Comparison of ENCODE assay signal across 1 cellular context in the genomic region with DNA sequence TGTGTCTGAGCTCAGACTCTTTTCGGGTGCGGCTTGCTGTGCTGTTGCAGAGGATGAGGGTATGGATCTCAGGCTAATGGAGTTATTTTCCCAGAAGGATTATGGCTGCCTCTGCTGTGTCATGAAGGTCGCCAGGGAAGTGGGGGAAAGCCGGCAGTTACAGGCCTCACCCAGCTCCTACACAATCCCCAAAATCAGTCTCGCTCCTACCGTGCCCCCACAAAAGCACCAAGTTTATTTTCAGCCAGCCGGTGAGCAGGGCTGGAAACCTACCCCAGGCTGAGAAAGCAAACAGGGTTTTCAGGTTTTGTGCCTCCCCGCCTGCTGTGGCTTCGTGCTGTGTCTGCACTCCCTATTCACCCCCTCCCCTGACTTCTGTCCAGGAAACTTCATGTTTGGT.
TF ChIP-seq lines count a peak whose summit lies in the region.

No MANE protein-coding gene starts in this region.

TF ChIP-seq in GM23338, 12 proteins besides CTCF, POLR2A, EP300 and RAD21:
- TF ChIP-seq, protein P1, sequence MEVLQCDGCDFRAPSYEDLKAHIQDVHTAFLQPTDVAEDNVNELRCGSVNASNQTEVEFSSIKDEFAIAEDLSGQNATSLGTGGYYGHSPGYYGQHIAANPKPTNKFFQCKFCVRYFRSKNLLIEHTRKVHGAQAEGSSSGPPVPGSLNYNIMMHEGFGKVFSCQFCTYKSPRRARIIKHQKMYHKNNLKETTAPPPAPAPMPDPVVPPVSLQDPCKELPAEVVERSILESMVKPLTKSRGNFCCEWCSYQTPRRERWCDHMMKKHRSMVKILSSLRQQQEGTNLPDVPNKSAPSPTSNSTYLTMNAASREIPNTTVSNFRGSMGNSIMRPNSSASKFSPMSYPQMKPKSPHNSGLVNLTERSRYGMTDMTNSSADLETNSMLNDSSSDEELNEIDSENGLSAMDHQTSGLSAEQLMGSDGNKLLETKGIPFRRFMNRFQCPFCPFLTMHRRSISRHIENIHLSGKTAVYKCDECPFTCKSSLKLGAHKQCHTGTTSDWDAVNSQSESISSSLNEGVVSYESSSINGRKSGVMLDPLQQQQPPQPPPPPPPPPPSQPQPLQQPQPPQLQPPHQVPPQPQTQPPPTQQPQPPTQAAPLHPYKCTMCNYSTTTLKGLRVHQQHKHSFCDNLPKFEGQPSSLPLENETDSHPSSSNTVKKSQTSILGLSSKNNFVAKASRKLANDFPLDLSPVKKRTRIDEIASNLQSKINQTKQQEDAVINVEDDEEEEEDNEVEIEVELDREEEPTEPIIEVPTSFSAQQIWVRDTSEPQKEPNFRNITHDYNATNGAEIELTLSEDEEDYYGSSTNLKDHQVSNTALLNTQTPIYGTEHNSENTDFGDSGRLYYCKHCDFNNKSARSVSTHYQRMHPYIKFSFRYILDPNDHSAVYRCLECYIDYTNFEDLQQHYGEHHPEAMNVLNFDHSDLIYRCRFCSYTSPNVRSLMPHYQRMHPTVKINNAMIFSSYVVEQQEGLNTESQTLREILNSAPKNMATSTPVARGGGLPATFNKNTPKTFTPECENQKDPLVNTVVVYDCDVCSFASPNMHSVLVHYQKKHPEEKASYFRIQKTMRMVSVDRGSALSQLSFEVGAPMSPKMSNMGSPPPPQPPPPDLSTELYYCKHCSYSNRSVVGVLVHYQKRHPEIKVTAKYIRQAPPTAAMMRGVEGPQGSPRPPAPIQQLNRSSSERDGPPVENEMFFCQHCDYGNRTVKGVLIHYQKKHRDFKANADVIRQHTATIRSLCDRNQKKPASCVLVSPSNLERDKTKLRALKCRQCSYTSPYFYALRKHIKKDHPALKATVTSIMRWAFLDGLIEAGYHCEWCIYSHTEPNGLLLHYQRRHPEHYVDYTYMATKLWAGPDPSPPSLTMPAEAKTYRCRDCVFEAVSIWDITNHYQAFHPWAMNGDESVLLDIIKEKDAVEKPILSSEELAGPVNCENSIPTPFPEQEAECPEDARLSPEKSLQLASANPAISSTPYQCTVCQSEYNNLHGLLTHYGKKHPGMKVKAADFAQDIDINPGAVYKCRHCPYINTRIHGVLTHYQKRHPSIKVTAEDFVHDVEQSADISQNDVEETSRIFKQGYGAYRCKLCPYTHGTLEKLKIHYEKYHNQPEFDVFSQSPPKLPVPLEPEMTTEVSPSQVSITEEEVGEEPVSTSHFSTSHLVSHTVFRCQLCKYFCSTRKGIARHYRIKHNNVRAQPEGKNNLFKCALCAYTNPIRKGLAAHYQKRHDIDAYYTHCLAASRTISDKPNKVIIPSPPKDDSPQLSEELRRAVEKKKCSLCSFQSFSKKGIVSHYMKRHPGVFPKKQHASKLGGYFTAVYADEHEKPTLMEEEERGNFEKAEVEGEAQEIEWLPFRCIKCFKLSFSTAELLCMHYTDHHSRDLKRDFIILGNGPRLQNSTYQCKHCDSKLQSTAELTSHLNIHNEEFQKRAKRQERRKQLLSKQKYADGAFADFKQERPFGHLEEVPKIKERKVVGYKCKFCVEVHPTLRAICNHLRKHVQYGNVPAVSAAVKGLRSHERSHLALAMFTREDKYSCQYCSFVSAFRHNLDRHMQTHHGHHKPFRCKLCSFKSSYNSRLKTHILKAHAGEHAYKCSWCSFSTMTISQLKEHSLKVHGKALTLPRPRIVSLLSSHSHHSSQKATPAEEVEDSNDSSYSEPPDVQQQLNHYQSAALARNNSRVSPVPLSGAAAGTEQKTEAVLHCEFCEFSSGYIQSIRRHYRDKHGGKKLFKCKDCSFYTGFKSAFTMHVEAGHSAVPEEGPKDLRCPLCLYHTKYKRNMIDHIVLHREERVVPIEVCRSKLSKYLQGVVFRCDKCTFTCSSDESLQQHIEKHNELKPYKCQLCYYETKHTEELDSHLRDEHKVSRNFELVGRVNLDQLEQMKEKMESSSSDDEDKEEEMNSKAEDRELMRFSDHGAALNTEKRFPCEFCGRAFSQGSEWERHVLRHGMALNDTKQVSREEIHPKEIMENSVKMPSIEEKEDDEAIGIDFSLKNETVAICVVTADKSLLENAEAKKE (CRISPR knock-in tag; IDR thresholded peaks at IDR 0.05): no peak
- TF ChIP-seq, protein P2, sequence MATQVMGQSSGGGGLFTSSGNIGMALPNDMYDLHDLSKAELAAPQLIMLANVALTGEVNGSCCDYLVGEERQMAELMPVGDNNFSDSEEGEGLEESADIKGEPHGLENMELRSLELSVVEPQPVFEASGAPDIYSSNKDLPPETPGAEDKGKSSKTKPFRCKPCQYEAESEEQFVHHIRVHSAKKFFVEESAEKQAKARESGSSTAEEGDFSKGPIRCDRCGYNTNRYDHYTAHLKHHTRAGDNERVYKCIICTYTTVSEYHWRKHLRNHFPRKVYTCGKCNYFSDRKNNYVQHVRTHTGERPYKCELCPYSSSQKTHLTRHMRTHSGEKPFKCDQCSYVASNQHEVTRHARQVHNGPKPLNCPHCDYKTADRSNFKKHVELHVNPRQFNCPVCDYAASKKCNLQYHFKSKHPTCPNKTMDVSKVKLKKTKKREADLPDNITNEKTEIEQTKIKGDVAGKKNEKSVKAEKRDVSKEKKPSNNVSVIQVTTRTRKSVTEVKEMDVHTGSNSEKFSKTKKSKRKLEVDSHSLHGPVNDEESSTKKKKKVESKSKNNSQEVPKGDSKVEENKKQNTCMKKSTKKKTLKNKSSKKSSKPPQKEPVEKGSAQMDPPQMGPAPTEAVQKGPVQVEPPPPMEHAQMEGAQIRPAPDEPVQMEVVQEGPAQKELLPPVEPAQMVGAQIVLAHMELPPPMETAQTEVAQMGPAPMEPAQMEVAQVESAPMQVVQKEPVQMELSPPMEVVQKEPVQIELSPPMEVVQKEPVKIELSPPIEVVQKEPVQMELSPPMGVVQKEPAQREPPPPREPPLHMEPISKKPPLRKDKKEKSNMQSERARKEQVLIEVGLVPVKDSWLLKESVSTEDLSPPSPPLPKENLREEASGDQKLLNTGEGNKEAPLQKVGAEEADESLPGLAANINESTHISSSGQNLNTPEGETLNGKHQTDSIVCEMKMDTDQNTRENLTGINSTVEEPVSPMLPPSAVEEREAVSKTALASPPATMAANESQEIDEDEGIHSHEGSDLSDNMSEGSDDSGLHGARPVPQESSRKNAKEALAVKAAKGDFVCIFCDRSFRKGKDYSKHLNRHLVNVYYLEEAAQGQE (IDR thresholded peaks at IDR 0.05; ENCODE audit: unreplicated experiment): no peak
- TF ChIP-seq ZNF331 (CRISPR knock-in tag; IDR thresholded peaks at IDR 0.05; ENCODE audit: low read depth) (no peak), NANOG (IDR thresholded peaks at IDR 0.05; ENCODE audit: borderline replicate concordance) (no peak)
